In the genomic region with DNA sequence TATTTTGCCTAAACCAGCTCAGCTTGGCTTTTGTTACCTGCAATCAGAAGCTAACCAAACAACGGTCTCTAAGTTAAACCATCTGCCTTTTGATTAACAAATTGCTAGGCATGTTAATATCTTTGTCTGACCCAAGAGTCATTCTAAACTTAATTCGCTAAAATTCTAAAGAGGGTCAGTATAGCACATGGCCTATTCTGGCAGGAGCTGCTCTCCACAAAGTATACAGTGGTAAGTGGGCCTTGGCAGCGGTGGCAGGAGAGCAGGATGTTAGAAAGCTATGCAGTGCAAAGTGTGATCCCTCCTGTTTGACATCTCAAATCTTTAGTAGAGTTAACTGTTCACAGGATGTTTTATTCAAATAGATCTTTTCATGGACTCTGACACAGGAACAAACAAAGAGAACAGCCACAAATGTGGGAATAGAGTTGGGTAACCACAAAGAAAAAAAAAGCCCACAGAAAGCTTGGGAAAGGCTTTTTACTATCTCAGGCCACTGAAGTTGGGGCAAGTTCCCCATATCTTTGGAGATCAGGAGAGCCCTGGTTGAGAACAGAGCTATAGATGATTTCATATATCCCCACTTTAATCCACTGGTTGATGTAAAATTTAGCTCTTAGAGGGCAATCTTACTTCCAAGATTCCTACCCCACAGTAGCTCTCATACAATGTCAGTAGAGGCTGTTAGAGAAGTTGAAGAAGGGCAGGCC, we compare ENCODE assay signal across 1 cellular context.
TF ChIP-seq lines count a peak whose summit lies in the region.

No MANE protein-coding gene starts in this region.

TF ChIP-seq in HepG2, 621 proteins besides CTCF, POLR2A, EP300 and RAD21 (continued from another document and continues in another):
- TF ChIP-seq, protein P1, sequence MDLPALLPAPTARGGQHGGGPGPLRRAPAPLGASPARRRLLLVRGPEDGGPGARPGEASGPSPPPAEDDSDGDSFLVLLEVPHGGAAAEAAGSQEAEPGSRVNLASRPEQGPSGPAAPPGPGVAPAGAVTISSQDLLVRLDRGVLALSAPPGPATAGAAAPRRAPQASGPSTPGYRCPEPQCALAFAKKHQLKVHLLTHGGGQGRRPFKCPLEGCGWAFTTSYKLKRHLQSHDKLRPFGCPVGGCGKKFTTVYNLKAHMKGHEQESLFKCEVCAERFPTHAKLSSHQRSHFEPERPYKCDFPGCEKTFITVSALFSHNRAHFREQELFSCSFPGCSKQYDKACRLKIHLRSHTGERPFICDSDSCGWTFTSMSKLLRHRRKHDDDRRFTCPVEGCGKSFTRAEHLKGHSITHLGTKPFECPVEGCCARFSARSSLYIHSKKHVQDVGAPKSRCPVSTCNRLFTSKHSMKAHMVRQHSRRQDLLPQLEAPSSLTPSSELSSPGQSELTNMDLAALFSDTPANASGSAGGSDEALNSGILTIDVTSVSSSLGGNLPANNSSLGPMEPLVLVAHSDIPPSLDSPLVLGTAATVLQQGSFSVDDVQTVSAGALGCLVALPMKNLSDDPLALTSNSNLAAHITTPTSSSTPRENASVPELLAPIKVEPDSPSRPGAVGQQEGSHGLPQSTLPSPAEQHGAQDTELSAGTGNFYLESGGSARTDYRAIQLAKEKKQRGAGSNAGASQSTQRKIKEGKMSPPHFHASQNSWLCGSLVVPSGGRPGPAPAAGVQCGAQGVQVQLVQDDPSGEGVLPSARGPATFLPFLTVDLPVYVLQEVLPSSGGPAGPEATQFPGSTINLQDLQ (CRISPR knock-in tag; IDR thresholded peaks at IDR 0.05): no peak
- 0 out of 2 replicates have a peak, but pooled peaks have one; percentile 49 for TF ChIP-seq KMT2A (CRISPR knock-in tag; IDR thresholded peaks at IDR 0.05)
- no peak for TF ChIP-seq LCORL (IDR thresholded peaks at IDR 0.05)
- TF ChIP-seq LCORL (CRISPR knock-in tag; IDR thresholded peaks at IDR 0.05): peak; percentile 66; the same call in 1 of the 2 replicates
- no peak; the same call in 1 of the 2 replicates for TF ChIP-seq ZNF124 (CRISPR knock-in tag; IDR thresholded peaks at IDR 0.05)
- peak; percentile 95 for TF ChIP-seq ZNF878 (CRISPR knock-in tag; IDR thresholded peaks at IDR 0.05)
- no peak for TF ChIP-seq ADNP (CRISPR knock-in tag; IDR thresholded peaks at IDR 0.05)
- no peak for TF ChIP-seq ZNF790 (CRISPR knock-in tag; IDR thresholded peaks at IDR 0.05; ENCODE audit: borderline replicate concordance)
- TF ChIP-seq, protein P2, sequence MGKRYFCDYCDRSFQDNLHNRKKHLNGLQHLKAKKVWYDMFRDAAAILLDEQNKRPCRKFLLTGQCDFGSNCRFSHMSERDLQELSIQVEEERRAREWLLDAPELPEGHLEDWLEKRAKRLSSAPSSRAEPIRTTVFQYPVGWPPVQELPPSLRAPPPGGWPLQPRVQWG (CRISPR knock-in tag; IDR thresholded peaks at IDR 0.05; ENCODE audit: borderline replicate concordance, low read depth): no peak
- peak; percentile 42; the same call in 1 of the 2 replicates for TF ChIP-seq SPEN (CRISPR knock-in tag; IDR thresholded peaks at IDR 0.05; ENCODE audit: low read depth)
- TF ChIP-seq TOPORS (CRISPR knock-in tag; IDR thresholded peaks at IDR 0.05): peak; percentile 45; the same call in 1 of the 2 replicates
- TF ChIP-seq ZNF138 (CRISPR knock-in tag; IDR thresholded peaks at IDR 0.05; ENCODE audit: low read depth): no peak
- TF ChIP-seq NCOA5 (CRISPR knock-in tag; IDR thresholded peaks at IDR 0.05): no peak
- TF ChIP-seq ZNF234 (CRISPR knock-in tag; conservative IDR thresholded peaks at IDR 0.05): no peak
- no peak for TF ChIP-seq AGO2 (optimal IDR thresholded peaks at IDR 0.05; ENCODE audit: low read depth, low read length)
- no peak for TF ChIP-seq JUNB (CRISPR knock-in tag; IDR thresholded peaks at IDR 0.05; ENCODE audit: borderline replicate concordance)
- TF ChIP-seq SRF (IDR thresholded peaks at IDR 0.05; ENCODE audit: low read depth, low read length): peak; percentile 43; the same call in 1 of the 2 replicates
- no peak for TF ChIP-seq PTBP1 (IDR thresholded peaks at IDR 0.05; ENCODE audit: low read depth, low read length, poor library complexity, severe bottlenecking)
- TF ChIP-seq, protein P3, sequence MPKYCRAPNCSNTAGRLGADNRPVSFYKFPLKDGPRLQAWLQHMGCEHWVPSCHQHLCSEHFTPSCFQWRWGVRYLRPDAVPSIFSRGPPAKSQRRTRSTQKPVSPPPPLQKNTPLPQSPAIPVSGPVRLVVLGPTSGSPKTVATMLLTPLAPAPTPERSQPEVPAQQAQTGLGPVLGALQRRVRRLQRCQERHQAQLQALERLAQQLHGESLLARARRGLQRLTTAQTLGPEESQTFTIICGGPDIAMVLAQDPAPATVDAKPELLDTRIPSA (CRISPR knock-in tag; IDR thresholded peaks at IDR 0.05; ENCODE audit: borderline replicate concordance): no peak
- TF ChIP-seq, protein P4, sequence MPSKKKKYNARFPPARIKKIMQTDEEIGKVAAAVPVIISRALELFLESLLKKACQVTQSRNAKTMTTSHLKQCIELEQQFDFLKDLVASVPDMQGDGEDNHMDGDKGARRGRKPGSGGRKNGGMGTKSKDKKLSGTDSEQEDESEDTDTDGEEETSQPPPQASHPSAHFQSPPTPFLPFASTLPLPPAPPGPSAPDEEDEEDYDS (CRISPR knock-in tag; IDR thresholded peaks at IDR 0.05): peak; percentile 71; the same call in 1 of the 2 replicates
- peak; percentile 97 for TF ChIP-seq ASH2L (IDR thresholded peaks at IDR 0.05; ENCODE audit: insufficient read length, low read depth, low read length)
- TF ChIP-seq CBX2 (IDR thresholded peaks at IDR 0.05; ENCODE audit: low read depth, low read length): no peak
- no peak for TF ChIP-seq CBX2 (CRISPR knock-in tag; IDR thresholded peaks at IDR 0.05; ENCODE audit: low read depth)
- TF ChIP-seq, protein P5, sequence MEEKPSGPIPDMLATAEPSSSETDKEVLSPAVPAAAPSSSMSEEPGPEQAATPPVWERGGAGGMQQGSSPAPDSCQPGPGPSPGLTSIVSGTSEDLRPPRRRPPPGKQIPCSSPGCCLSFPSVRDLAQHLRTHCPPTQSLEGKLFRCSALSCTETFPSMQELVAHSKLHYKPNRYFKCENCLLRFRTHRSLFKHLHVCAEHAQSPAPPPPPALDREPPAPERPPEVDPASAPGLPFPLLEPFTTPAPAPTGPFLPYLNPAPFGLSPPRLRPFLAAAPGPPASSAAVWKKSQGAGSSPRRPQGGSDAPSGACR (CRISPR knock-in tag; IDR thresholded peaks at IDR 0.05): peak; percentile 56; the same call in 1 of the 2 replicates
- TF ChIP-seq SRSF4 (IDR thresholded peaks at IDR 0.05; ENCODE audit: low read depth, low read length, poor library complexity, severe bottlenecking): no peak
- TF ChIP-seq ZNF766 (CRISPR knock-in tag; IDR thresholded peaks at IDR 0.05; ENCODE audit: borderline replicate concordance): no peak
- TF ChIP-seq POLR2AphosphoS2 (IDR thresholded peaks at IDR 0.05; ENCODE audit: low read depth, low read length): no peak
- TF ChIP-seq FOXK1 (CRISPR knock-in tag; IDR thresholded peaks at IDR 0.05; ENCODE audit: borderline replicate concordance, low read depth): 0 out of 2 replicates have a peak, but pooled peaks have one; percentile 24
- TF ChIP-seq, protein P6, sequence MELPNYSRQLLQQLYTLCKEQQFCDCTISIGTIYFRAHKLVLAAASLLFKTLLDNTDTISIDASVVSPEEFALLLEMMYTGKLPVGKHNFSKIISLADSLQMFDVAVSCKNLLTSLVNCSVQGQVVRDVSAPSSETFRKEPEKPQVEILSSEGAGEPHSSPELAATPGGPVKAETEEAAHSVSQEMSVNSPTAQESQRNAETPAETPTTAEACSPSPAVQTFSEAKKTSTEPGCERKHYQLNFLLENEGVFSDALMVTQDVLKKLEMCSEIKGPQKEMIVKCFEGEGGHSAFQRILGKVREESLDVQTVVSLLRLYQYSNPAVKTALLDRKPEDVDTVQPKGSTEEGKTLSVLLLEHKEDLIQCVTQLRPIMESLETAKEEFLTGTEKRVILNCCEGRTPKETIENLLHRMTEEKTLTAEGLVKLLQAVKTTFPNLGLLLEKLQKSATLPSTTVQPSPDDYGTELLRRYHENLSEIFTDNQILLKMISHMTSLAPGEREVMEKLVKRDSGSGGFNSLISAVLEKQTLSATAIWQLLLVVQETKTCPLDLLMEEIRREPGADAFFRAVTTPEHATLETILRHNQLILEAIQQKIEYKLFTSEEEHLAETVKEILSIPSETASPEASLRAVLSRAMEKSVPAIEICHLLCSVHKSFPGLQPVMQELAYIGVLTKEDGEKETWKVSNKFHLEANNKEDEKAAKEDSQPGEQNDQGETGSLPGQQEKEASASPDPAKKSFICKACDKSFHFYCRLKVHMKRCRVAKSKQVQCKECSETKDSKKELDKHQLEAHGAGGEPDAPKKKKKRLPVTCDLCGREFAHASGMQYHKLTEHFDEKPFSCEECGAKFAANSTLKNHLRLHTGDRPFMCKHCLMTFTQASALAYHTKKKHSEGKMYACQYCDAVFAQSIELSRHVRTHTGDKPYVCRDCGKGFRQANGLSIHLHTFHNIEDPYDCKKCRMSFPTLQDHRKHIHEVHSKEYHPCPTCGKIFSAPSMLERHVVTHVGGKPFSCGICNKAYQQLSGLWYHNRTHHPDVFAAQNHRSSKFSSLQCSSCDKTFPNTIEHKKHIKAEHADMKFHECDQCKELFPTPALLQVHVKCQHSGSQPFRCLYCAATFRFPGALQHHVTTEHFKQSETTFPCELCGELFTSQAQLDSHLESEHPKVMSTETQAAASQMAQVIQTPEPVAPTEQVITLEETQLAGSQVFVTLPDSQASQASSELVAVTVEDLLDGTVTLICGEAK (IDR thresholded peaks at IDR 0.05): no peak
- TF ChIP-seq, protein P6 (CRISPR knock-in tag; IDR thresholded peaks at IDR 0.05): no peak; the same call in 1 of the 2 replicates
- no peak for TF ChIP-seq NR1H2 (CRISPR knock-in tag; IDR thresholded peaks at IDR 0.05; ENCODE audit: borderline replicate concordance, low read depth)
- no peak for TF ChIP-seq JDP2 (CRISPR knock-in tag; IDR thresholded peaks at IDR 0.05; ENCODE audit: borderline replicate concordance)
- TF ChIP-seq CCAR2 (optimal IDR thresholded peaks at IDR 0.05; ENCODE audit: low read depth, low read length): no peak
- TF ChIP-seq, protein P7, sequence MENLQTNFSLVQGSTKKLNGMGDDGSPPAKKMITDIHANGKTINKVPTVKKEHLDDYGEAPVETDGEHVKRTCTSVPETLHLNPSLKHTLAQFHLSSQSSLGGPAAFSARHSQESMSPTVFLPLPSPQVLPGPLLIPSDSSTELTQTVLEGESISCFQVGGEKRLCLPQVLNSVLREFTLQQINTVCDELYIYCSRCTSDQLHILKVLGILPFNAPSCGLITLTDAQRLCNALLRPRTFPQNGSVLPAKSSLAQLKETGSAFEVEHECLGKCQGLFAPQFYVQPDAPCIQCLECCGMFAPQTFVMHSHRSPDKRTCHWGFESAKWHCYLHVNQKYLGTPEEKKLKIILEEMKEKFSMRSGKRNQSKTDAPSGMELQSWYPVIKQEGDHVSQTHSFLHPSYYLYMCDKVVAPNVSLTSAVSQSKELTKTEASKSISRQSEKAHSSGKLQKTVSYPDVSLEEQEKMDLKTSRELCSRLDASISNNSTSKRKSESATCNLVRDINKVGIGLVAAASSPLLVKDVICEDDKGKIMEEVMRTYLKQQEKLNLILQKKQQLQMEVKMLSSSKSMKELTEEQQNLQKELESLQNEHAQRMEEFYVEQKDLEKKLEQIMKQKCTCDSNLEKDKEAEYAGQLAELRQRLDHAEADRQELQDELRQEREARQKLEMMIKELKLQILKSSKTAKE (CRISPR knock-in tag; IDR thresholded peaks at IDR 0.05; ENCODE audit: borderline replicate concordance): no peak
- peak; percentile 40; the same call in 1 of the 2 replicates for TF ChIP-seq NR2F6 (IDR thresholded peaks at IDR 0.05)
- 0 out of 2 replicates have a peak, but pooled peaks have one; percentile 33 for TF ChIP-seq NR2F6 (CRISPR knock-in tag; IDR thresholded peaks at IDR 0.05)
- TF ChIP-seq ERF (CRISPR knock-in tag; IDR thresholded peaks at IDR 0.05): no peak; the same call in 1 of the 2 replicates
- TF ChIP-seq TOE1 (CRISPR knock-in tag; IDR thresholded peaks at IDR 0.05): peak; percentile 88; the same call in 1 of the 2 replicates
- TF ChIP-seq FOXC1 (CRISPR knock-in tag; IDR thresholded peaks at IDR 0.05; ENCODE audit: borderline replicate concordance): peak; percentile 58; the same call in 1 of the 2 replicates
- TF ChIP-seq DNMT3B (CRISPR knock-in tag; conservative IDR thresholded peaks at IDR 0.05): no peak
- peak; percentile 78 for TF ChIP-seq CEBPB (IDR thresholded peaks at IDR 0.05; ENCODE audit: borderline replicate concordance, low read depth, low read length)
- TF ChIP-seq SSRP1 (CRISPR knock-in tag; IDR thresholded peaks at IDR 0.05): no peak
- 0 out of 2 replicates have a peak, but pooled peaks have one; percentile 38 for TF ChIP-seq KAT7 (CRISPR knock-in tag; IDR thresholded peaks at IDR 0.05; ENCODE audit: borderline replicate concordance)
- no peak for TF ChIP-seq ZNF17 (CRISPR knock-in tag; IDR thresholded peaks at IDR 0.05)
- TF ChIP-seq ARHGAP35 (CRISPR knock-in tag; IDR thresholded peaks at IDR 0.05; ENCODE audit: borderline replicate concordance): no peak
- TF ChIP-seq ZC3H4 (CRISPR knock-in tag; IDR thresholded peaks at IDR 0.05; ENCODE audit: borderline replicate concordance): no peak
- TF ChIP-seq SAP130 (CRISPR knock-in tag; IDR thresholded peaks at IDR 0.05; ENCODE audit: low read depth): peak; percentile 94
- no peak for TF ChIP-seq SCMH1 (CRISPR knock-in tag; IDR thresholded peaks at IDR 0.05; ENCODE audit: borderline replicate concordance)
- peak; percentile 75 for TF ChIP-seq THAP11 (CRISPR knock-in tag; IDR thresholded peaks at IDR 0.05)
- TF ChIP-seq CCDC6 (CRISPR knock-in tag; IDR thresholded peaks at IDR 0.05): peak; percentile 85; the same call in 1 of the 2 replicates
- peak; percentile 56 for TF ChIP-seq XRCC5 (optimal IDR thresholded peaks at IDR 0.05; ENCODE audit: low read length)
- TF ChIP-seq HMG20B (CRISPR knock-in tag; conservative IDR thresholded peaks at IDR 0.05): peak; percentile 85
